Comparison of ENCODE assay signal across 2 cellular contexts in genomic region chr5:150214289-150214688, GRCh38.
TF ChIP-seq lines count a peak whose summit lies in the region.

No MANE protein-coding gene starts in this region.

TF ChIP-seq in GM23338, 12 proteins besides CTCF, POLR2A, EP300 and RAD21:
- no peak for TF ChIP-seq EZH2 (IDR thresholded peaks at IDR 0.05; ENCODE audit: low read depth, unreplicated experiment)
- no peak for TF ChIP-seq JUNB (IDR thresholded peaks at IDR 0.05; ENCODE audit: unreplicated experiment)
- TF ChIP-seq ZNF114 (CRISPR knock-in tag; IDR thresholded peaks at IDR 0.05): no peak
- TF ChIP-seq ZNF462 (CRISPR knock-in tag; IDR thresholded peaks at IDR 0.05): no peak
- TF ChIP-seq STAT1 (IDR thresholded peaks at IDR 0.05; ENCODE audit: unreplicated experiment): no peak
- no peak for TF ChIP-seq POLR2AphosphoS5 (IDR thresholded peaks at IDR 0.05; ENCODE audit: low read depth)
- no peak for TF ChIP-seq REST (IDR thresholded peaks at IDR 0.05; ENCODE audit: unreplicated experiment)
- TF ChIP-seq EZH2phosphoT487 (IDR thresholded peaks at IDR 0.05; ENCODE audit: unreplicated experiment): no peak
- TF ChIP-seq ZNF331 (CRISPR knock-in tag; IDR thresholded peaks at IDR 0.05; ENCODE audit: low read depth): no peak
- TF ChIP-seq ETS1 (IDR thresholded peaks at IDR 0.05): no peak
- TF ChIP-seq CREB1 (CRISPR knock-in tag; IDR thresholded peaks at IDR 0.05; ENCODE audit: low read depth): no peak
- no peak for TF ChIP-seq NANOG (IDR thresholded peaks at IDR 0.05; ENCODE audit: borderline replicate concordance)

TF ChIP-seq in H1, 55 proteins besides CTCF, POLR2A, EP300 and RAD21:
- TF ChIP-seq CBX5 (IDR thresholded peaks at IDR 0.05; ENCODE audit: low read depth, low read length): no peak
- no peak for TF ChIP-seq E2F6 (IDR thresholded peaks at IDR 0.05)
- TF ChIP-seq TAF7 (optimal IDR thresholded peaks at IDR 0.05; ENCODE audit: borderline replicate concordance, low read depth, low read length): no peak
- TF ChIP-seq FOSL1 (IDR thresholded peaks at IDR 0.05; ENCODE audit: insufficient read depth, low read depth, low read length): no peak
